Comparison of ENCODE assay signal across 13 cellular contexts in the genomic region with DNA sequence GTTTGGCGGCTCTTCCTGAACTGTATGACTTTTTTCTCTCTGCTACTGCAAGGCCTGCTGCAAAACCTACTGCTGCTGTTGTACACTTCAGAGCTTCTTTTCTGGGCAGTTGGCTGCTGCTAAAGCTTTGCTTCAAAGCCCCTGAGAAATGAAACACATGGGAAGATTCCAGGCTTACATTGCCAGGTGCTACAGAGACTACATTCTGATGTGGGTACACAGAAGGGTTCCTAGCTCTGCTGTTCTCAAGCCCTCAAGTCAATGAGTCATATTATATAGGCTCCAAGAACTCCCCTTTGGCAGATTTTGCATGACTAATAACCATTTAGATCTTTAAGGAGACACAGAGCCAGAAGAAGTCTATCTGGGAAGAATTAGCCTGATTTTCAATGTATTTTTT. TPM values are rescaled to one million over a fixed set of nuclear protein-coding genes. Genes with fewer than 3 reads are reported as not detected.
DNase-seq lines count a peak whose midpoint lies in the region; ATAC-seq and TF ChIP-seq lines count a peak whose summit lies in the region.
"Had no signal": no experiment of that assay in that cellular context is flagged by ENCODE, and none has a peak within 500 bp of the region (broad histone marks: within the 10 kb centered on the region; RNA-seq: fewer than 3 reads in every experiment).

No MANE protein-coding gene starts in this region.

- CTCF ChIA-PET in A673 (lab: Charles Lee): no interaction called here

- no peak overlapping the region for H3K4me3 Mint-ChIP-seq in HFFc6
- H3K4me3 Mint-ChIP-seq: activated CD4-positive, alpha-beta memory T cell treated with anti-CD3 and anti-CD28 coated beads, Interleukin-2, amount 10 ng/mL, durations not matched to agents 7 days and 5 days; activated T-helper 1 cell treated with anti-CD3 and anti-CD28 coated beads, Interleukin-12 subunit alpha, Interleukin-12 subunit beta, Interleukin-2, Interleukin-4 antibody, amounts not matched to agents 30 ng/mL and 10 ng/mL and 1 ng/mL, durations not matched to agents 14 hours and 24 hours and 36 hours; B cell had no signal

- 86 to 100% (median 89%) methylated on average over 1 of the region's 1 CpG for WGBS in psoas muscle, 3 donors

- no peak overlapping the region for H3K27ac ChIP-seq in A673 (ENCODE audit: low read depth, low read length, poor library complexity, severe bottlenecking)
- H3K27ac ChIP-seq in psoas muscle: no peak overlapping the region

- no peak overlapping the region for H3K27ac Mint-ChIP-seq in HFFc6
- H3K27ac Mint-ChIP-seq: activated CD4-positive, alpha-beta memory T cell treated with anti-CD3 and anti-CD28 coated beads, Interleukin-2, amount 10 ng/mL, durations not matched to agents 7 days and 5 days; activated T-helper 1 cell treated with anti-CD3 and anti-CD28 coated beads, Interleukin-12 subunit alpha, Interleukin-12 subunit beta, Interleukin-2, Interleukin-4 antibody, amounts not matched to agents 30 ng/mL and 10 ng/mL and 1 ng/mL, durations not matched to agents 14 hours and 24 hours and 36 hours; B cell had no signal

- no peaks in the 10 kb centered on the region for H3K9me3 ChIP-seq in A673 (ENCODE audit: low read depth, low read length, poor library complexity, severe bottlenecking)
- no peaks in the 10 kb centered on the region for H3K9me3 ChIP-seq in adipocyte (ENCODE audit: control insufficient read depth, low read length)
- H3K9me3 ChIP-seq in psoas muscle: no peaks in the 10 kb centered on the region

- no peaks in the 10 kb centered on the region; the same call in 1 of the 2 replicates for H3K27me3 Mint-ChIP-seq in HFFc6 (ENCODE audit: insufficient read depth)
- H3K27me3 Mint-ChIP-seq: activated CD4-positive, alpha-beta memory T cell treated with anti-CD3 and anti-CD28 coated beads, Interleukin-2, amount 10 ng/mL, durations not matched to agents 7 days and 5 days had no signal

- TF ChIP-seq CTCF in A673 (conservative IDR thresholded peaks at IDR 0.05; ENCODE audit: low read depth, low read length) (no peak), HFFc6 (IDR thresholded peaks at IDR 0.05) (no peak), fibroblast of the aortic adventitia (IDR thresholded peaks at IDR 0.05; ENCODE audit: insufficient read depth, low read length) (no peak), psoas muscle (IDR thresholded peaks at IDR 0.05) (no peak)

- H3K27me3 ChIP-seq in A673 (replicated peaks; ENCODE audit: insufficient read depth, low read depth, low read length, poor library complexity): no peaks in the 10 kb centered on the region
- H3K27me3 ChIP-seq in adipocyte (replicated peaks; ENCODE audit: control insufficient read depth, insufficient read depth, low read length): no peaks in the 10 kb centered on the region
- H3K27me3 ChIP-seq in psoas muscle (ENCODE audit: insufficient read depth in 3 of 3, low read length in 2 of 3): no peaks in the 10 kb centered on the region

- H3K36me3 ChIP-seq in A673 (ENCODE audit: insufficient read depth, low read length, poor library complexity, severe bottlenecking) (no peaks in the 10 kb centered on the region), adipocyte (ENCODE audit: control insufficient read depth, insufficient read depth, low read length, severe bottlenecking) (no peaks in the 10 kb centered on the region), psoas muscle (ENCODE audit: insufficient read depth in 1 of 2, low read depth in 1 of 2) (no peaks in the 10 kb centered on the region)

- no peaks in the 10 kb centered on the region for H3K36me3 Mint-ChIP-seq in HFFc6 (ENCODE audit: low read depth)

- no peak for ATAC-seq in psoas muscle

- intact Hi-C loops in A673 (cut with micrococcal nuclease; ENCODE audit: unreplicated experiment) (no loop called here), psoas muscle (cut with DNase I) (no loop called here)

- no peaks in the 10 kb centered on the region for H3K4me1 ChIP-seq in A673 (ENCODE audit: insufficient read depth, low read length, poor library complexity, severe bottlenecking)
- H3K4me1 ChIP-seq in adipocyte (ENCODE audit: control insufficient read depth, insufficient read depth, low read length): no peaks in the 10 kb centered on the region
- peaks cover 8% of the 10 kb centered on the region for H3K4me1 ChIP-seq in psoas muscle

- H3K9ac ChIP-seq in adipocyte (ENCODE audit: low read length): no peak overlapping the region

- peaks cover 22% of the 10 kb centered on the region for H3K4me1 Mint-ChIP-seq in HFFc6 (ENCODE audit: low read depth)
- H3K4me1 Mint-ChIP-seq: B cell had no signal

- BruUV-seq in A673 (replicated peaks; lab: Mats Ljungman, UMichigan): no TSS peak

- POLR2A ChIA-PET in A673 (lab: Charles Lee; ENCODE audit: low non-redundant PET): no interaction called here

- H3K4me3 ChIP-seq in A673 (ENCODE audit: low read depth, low read length, poor library complexity, severe bottlenecking): no peak overlapping the region
- no peak overlapping the region for H3K4me3 ChIP-seq in adipocyte (ENCODE audit: low read length)
- H3K4me3 ChIP-seq in fibroblast of the aortic adventitia (ENCODE audit: low read depth, low read length): no peak overlapping the region
- no peak overlapping the region for H3K4me3 ChIP-seq in psoas muscle

- no peaks in the 10 kb centered on the region for H3K9me3 Mint-ChIP-seq in HFFc6
- H3K9me3 Mint-ChIP-seq: activated CD4-positive, alpha-beta memory T cell treated with anti-CD3 and anti-CD28 coated beads, Interleukin-2, amount 10 ng/mL, durations not matched to agents 7 days and 5 days; activated T-helper 1 cell treated with anti-CD3 and anti-CD28 coated beads, Interleukin-12 subunit alpha, Interleukin-12 subunit beta, Interleukin-2, Interleukin-4 antibody, amounts not matched to agents 30 ng/mL and 10 ng/mL and 1 ng/mL, durations not matched to agents 14 hours and 24 hours and 36 hours had no signal

- DNase-seq in A673 (ENCODE audit: low spot score): peak; percentile 25
- peak; percentile 46 for DNase-seq in HFFc6
- DNase-seq in adipocyte (ENCODE audit: low read depth): peak; percentile 35
- peak; percentile 66 for DNase-seq in fibroblast of the aortic adventitia (ENCODE audit: low read depth)
- no peak for DNase-seq in HUDEP-2 (lab: John Stamatoyannopoulos, UW; ENCODE audit: unreplicated experiment in 76 of 76)
- DNase-seq in psoas muscle: no peak
- DNase-seq in NCI-H2171 (lab: John Stamatoyannopoulos, UW): no peak
- DNase-seq in activated effector memory CD4-positive, alpha-beta T cell treated with Interleukin-2 at 50 U/mL for 16 hours: no peak
- DNase-seq: activated CD4-positive, alpha-beta memory T cell treated with anti-CD3 and anti-CD28 coated beads, Interleukin-2, amount 10 ng/mL, durations not matched to agents 7 days and 5 days; NCI-H524 treated with DMSO at 0.1 percent for 48 hours; posterior cingulate gyrus had no signal

RNA-seq across cellular contexts. Expression of gene PGAP1, which starts 12.9 kb away (rescaled TPM):
- total RNA-seq in A673 (2021) (40.4 and 46.8 TPM in 2 replicates), fibroblast of the aortic adventitia (ENCODE audit: low replicate concordance) (10.3 and 14.7 TPM in 2 replicates), psoas muscle (1 to 10 TPM; 2.2 to 5.2 (median 3.0) TPM)
- 1 to 10 TPM; 6.0 to 9.4 (median 7.3) TPM for total RNA-seq in HFFc6 (2021; fragmentation: NEBNext Ultra II Directional; extraction: Animal tissue kit (Norgen Biotek cat#: 25700))
- 1 to 10 TPM in 1 of 3 donors, under 1 TPM in 2; 0.57 to 1.6 (median 0.59) TPM for polyA plus RNA-seq in psoas muscle

Comparison
In these comparisons a context has a peak if more than half of its experiments do, and no peak if none do; other contexts are left out.
1. DNase-seq: peak in A673 (single experiment), HFFc6 (single experiment), adipocyte (single experiment) and fibroblast of the aortic adventitia (single experiment); none in HUDEP-2 (0 of 76), psoas muscle (0 of 2), NCI-H2171 (single experiment) and activated effector memory CD4-positive, alpha-beta T cell treated with Interleukin-2 at 50 U/mL for 16 hours (single experiment).